11 cellular contexts compared by ENCODE assay signal in the genomic region with DNA sequence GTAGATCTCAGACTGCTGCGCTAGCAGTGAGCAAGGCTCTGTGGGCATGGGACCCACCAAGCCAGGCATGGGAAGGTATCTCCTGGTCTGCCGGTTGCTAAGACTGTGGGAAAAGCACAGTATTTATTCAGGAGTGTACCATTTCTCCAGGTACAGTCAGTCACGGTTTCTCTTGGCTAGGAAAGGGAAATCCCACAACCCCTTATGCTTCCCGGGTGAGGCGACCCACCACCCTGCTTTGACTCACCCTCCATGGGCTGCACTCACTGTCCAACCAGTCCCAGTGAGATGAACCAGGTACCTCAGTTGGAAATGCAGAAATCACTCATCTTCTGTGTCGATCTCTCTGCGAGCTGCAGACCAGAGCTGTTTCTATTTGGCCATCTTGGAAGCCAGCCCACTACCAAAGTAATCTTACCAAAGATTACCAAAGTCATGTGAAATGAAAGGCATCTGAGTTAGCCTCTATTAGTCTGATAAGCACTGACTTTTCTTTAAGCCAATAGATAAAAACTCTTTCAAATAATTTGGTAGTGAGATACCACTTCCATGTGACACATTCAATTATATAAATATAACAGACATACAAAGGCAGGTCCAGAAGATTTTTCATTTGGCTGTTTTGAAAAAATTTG. TPM values are rescaled to one million over a fixed set of nuclear protein-coding genes. Genes with fewer than 3 reads are reported as not detected.
"Had no signal": no experiment of that assay in that cellular context is flagged by ENCODE, and none has a peak within 500 bp of the region (broad histone marks: within the 10 kb centered on the region; RNA-seq: fewer than 3 reads in every experiment).

No MANE protein-coding gene starts in this region.

- H3K27ac ChIP-seq: GM23248, HL-60 had no signal

- DNase-seq: GM23248, GOT3, H7, HFFc6, IMR-90 had no signal

- H3K4me3 ChIP-seq: GM23248, HAP-1, K562 had no signal

- H3K27ac Mint-ChIP-seq: HFFc6 had no signal

- H3K4me1 ChIP-seq: HAP-1 had no signal

- H3K9ac ChIP-seq: GM23248 had no signal

- H3K4me3 Mint-ChIP-seq: HFFc6 had no signal

- ATAC-seq: HCT116, K562 had no signal

- FAIRE-seq: K562 had no signal

- H3K9me3 ChIP-seq: HAP-1 had no signal

- H2AFZ ChIP-seq: GM23248 had no signal

- H3K36me3 ChIP-seq: HAP-1 had no signal

RNA-seq across cellular contexts. Expression of a gene that starts 8.5 kb away (rescaled TPM):
- total RNA-seq: GM23248, H4, H7, HFFc6, IMR-90, K562 had no signal
- polyA plus RNA-seq: GM23248, IMR-90, K562 had no signal

RNA-seq across cellular contexts. Expression of a gene that starts 13.5 kb away (rescaled TPM):
- total RNA-seq: GM23248, H4, H7, HFFc6, IMR-90, K562 had no signal
- polyA plus RNA-seq: GM23248, IMR-90, K562 had no signal

RNA-seq across cellular contexts. Expression of a gene that starts 46.0 kb away (rescaled TPM):
- total RNA-seq: GM23248, H7, HFFc6, HT1080, IMR-90, K562 had no signal
- polyA plus RNA-seq: GM23248, IMR-90, K562 had no signal
